Comparison of ENCODE assay signal across 8 cellular contexts in genomic region chr14:52730708-52731111, GRCh38. TPM values are rescaled to one million over a fixed set of nuclear protein-coding genes. Genes with fewer than 3 reads are reported as not detected.
A peak's percentile ranks its signal among the peaks of the same experiment; 100 is the strongest.
DNase-seq lines count a peak whose midpoint lies in the region; ATAC-seq, FAIRE-seq and TF ChIP-seq lines count a peak whose summit lies in the region.

No MANE protein-coding gene starts in this region.

- POLR2A ChIA-PET in CD8-positive, alpha-beta memory T cell (lab: Charles Lee), result interaction anchor here (0.5 to 2.1 kb wide), 3 partner anchors 9 to 24 kb away, joined by 4 to 15 read pairs (median 6); no protein-coding TSS in a partner anchor

- no peaks in the 10 kb centered on the region for H3K9me3 ChIP-seq in CD8-positive, alpha-beta memory T cell (ENCODE audit: low read length)

- H3K27ac Mint-ChIP-seq in CD8-positive, alpha-beta memory T cell, result peak overlapping the region; percentile 84 to 99 (median 92)
- peak overlapping the region; percentile 97 for H3K27ac Mint-ChIP-seq in mesothelial cell of epicardium

- H3K27ac ChIP-seq in CD8-positive, alpha-beta memory T cell (ENCODE audit: low read depth, low read length), result peak overlapping the region; percentile 81

- CTCF ChIA-PET in CD8-positive, alpha-beta memory T cell (lab: Charles Lee), result interaction anchor here (1.9 kb wide), 1 partner anchor 11 kb away, joined by 10 read pairs; no protein-coding TSS in a partner anchor

- ATAC-seq in GM18909 (IDR thresholded peaks at IDR 0.05; ENCODE audit: poor library complexity, unreplicated experiment) (no peak), GM19397 (IDR thresholded peaks at IDR 0.05; ENCODE audit: unreplicated experiment) (no peak), GM21528 (IDR thresholded peaks at IDR 0.05; ENCODE audit: low FRiP score, unreplicated experiment) (no peak)

- TF ChIP-seq CTCF in LNCaP clone FGC (IDR thresholded peaks at IDR 0.05; ENCODE audit: control insufficient read depth, extremely low read depth, insufficient read depth), result no peak
- no peak for TF ChIP-seq CTCF in bronchial epithelial cell (IDR thresholded peaks at IDR 0.05; ENCODE audit: insufficient read depth, low read length, severe bottlenecking)
- TF ChIP-seq CTCF in mesothelial cell of epicardium (IDR thresholded peaks at IDR 0.05; ENCODE audit: unreplicated experiment), result no peak

- peak overlapping the region; percentile 96 for H3K4me3 ChIP-seq in CD8-positive, alpha-beta memory T cell (ENCODE audit: low read length)
- H3K4me3 ChIP-seq in LNCaP clone FGC (ENCODE audit: low read depth, low read length) (peak overlapping the region; percentile 93), bronchial epithelial cell (ENCODE audit: low read depth, low read length) (peak overlapping the region; percentile 100)

- peaks cover 0 to 1% of the 10 kb centered on the region in 2 donors for H3K27me3 Mint-ChIP-seq in CD8-positive, alpha-beta memory T cell
- H3K27me3 Mint-ChIP-seq in mesothelial cell of epicardium (ENCODE audit: low read depth), result no peaks in the 10 kb centered on the region

- H3K4me3 Mint-ChIP-seq in CD8-positive, alpha-beta memory T cell, result peak overlapping the region; percentile 91 to 98 (median 94)
- peak overlapping the region; percentile 97 for H3K4me3 Mint-ChIP-seq in mesothelial cell of epicardium

- H3K36me3 Mint-ChIP-seq in CD8-positive, alpha-beta memory T cell, result peaks cover 13 to 60% (median 14%) of the 10 kb centered on the region in 3 donors
- H3K36me3 Mint-ChIP-seq in mesothelial cell of epicardium, result peaks cover 27% of the 10 kb centered on the region

- H3K9me3 Mint-ChIP-seq in CD8-positive, alpha-beta memory T cell, result no peaks in the 10 kb centered on the region
- no peaks in the 10 kb centered on the region for H3K9me3 Mint-ChIP-seq in mesothelial cell of epicardium

- peaks cover 32% of the 10 kb centered on the region for H3K4me1 ChIP-seq in CD8-positive, alpha-beta memory T cell (ENCODE audit: insufficient read depth, low read length)

- no peaks in the 10 kb centered on the region for H3K27me3 ChIP-seq in CD8-positive, alpha-beta memory T cell (ENCODE audit: insufficient read depth, low read length, poor library complexity, severe bottlenecking)
- no peaks in the 10 kb centered on the region for H3K27me3 ChIP-seq in bronchial epithelial cell (ENCODE audit: control insufficient read depth, insufficient read depth, low read length)

- no peak for DNase-seq in CD8-positive, alpha-beta memory T cell
- DNase-seq in LNCaP clone FGC (ENCODE audit: low read depth), result no peak
- DNase-seq in bronchial epithelial cell (ENCODE audit: low read depth), result peak; percentile 27
- no peak for DNase-seq in mesothelial cell of epicardium (ENCODE audit: low spot score in 2 of 2, unreplicated experiment in 2 of 2)
- no peak for DNase-seq in activated gamma-delta T cell treated with Interleukin-2 at 50 U/mL for 16 hours

- H3K4me1 Mint-ChIP-seq in CD8-positive, alpha-beta memory T cell, result peaks cover 40 to 47% (median 47%) of the 10 kb centered on the region in 3 donors
- H3K4me1 Mint-ChIP-seq in mesothelial cell of epicardium, result peaks cover 23% of the 10 kb centered on the region

- peaks cover 15% of the 10 kb centered on the region for H3K36me3 ChIP-seq in CD8-positive, alpha-beta memory T cell (ENCODE audit: insufficient read depth, low read length)
- no peaks in the 10 kb centered on the region for H3K36me3 ChIP-seq in bronchial epithelial cell (ENCODE audit: control insufficient read depth, insufficient read depth, low read length)

- no peak for FAIRE-seq in bronchial epithelial cell (lab: Jason Lieb, UNC)

RNA-seq across cellular contexts. Expression of gene STYX, which starts 0.7 kb away (rescaled TPM):
- total RNA-seq in CD8-positive, alpha-beta memory T cell, result 10 to 100 TPM; 20.9 to 21.2 TPM
- 25.4 TPM for polyA plus RNA-seq in CD8-positive, alpha-beta memory T cell
- total RNA-seq in bronchial epithelial cell (12.6 and 14.3 TPM in 2 replicates), mesothelial cell of epicardium (9.5 to 11.4 TPM (median 10.1 TPM) in 3 replicates)

RNA-seq across cellular contexts. Expression of gene PSMC6, which starts 23.7 kb away (rescaled TPM):
- 100 to 1,000 TPM; 113 to 123 TPM for total RNA-seq in CD8-positive, alpha-beta memory T cell
- 54.3 TPM for polyA plus RNA-seq in CD8-positive, alpha-beta memory T cell
- total RNA-seq in bronchial epithelial cell, result 84.5 and 90.8 TPM in 2 replicates
- total RNA-seq in mesothelial cell of epicardium, result 96.4 to 106 TPM (median 102 TPM) in 3 replicates

RNA-seq across cellular contexts. Expression of gene ERO1A, which starts 35.4 kb away (rescaled TPM):
- total RNA-seq in CD8-positive, alpha-beta memory T cell, result 10 to 100 TPM; 87.6 to 96.6 TPM
- 47.0 TPM for polyA plus RNA-seq in CD8-positive, alpha-beta memory T cell
- total RNA-seq in bronchial epithelial cell, result 216 and 486 TPM in 2 replicates
- total RNA-seq in mesothelial cell of epicardium, result 38.4 to 42.7 TPM (median 39.3 TPM) in 3 replicates
